ENCODE assay signal across 8 cellular contexts in the genomic region with DNA sequence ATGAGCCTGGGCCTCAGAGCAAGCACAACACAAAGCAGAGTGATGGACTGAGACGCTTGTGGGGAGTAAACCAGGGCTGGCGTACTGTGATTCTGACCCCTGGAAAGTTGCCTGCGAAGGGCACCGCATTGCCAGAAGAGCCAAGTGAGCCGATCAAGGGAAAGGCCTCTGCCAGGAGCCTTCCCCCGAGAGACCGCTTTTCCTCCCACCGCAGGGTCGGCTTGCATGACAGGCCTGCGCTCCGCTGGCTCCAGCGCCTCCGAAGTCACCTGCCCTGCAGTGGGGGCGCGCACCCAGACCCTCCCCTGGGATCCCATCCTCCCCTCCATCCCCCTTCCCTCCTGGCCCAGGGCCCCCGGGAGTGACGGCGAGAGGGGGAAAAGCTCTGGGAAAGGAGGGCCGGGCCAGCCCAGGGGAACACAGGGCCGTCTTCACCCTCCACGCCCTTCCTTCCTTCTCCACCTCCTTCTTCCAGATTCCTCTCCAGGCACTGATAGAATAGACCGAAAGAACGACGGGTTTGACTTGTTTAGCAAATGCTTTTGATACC.
DNase-seq lines count a peak whose midpoint lies in the region; ATAC-seq and TF ChIP-seq lines count a peak whose summit lies in the region.

No MANE protein-coding gene starts in this region.

- H4K20me1 ChIP-seq in OCI-LY1 (ENCODE audit: insufficient read depth, low read length): no peaks in the 10 kb centered on the region

- H3F3A ChIP-seq in OCI-LY1 (ENCODE audit: insufficient read depth, low read length): no peaks in the 10 kb centered on the region

- H3K4me3 ChIP-seq in OCI-LY1 (ENCODE audit: low read depth, low read length, poor library complexity, severe bottlenecking) (peak overlapping the region; percentile 47), duodenal mucosa (ENCODE audit: low read depth in 1 of 2, low read length in 2 of 2) (peak overlapping the region; percentile 72 to 81), mesodermal cell (ENCODE audit: extremely low read depth, insufficient read depth, low read length, poor library complexity, severe bottlenecking) (peak overlapping the region; percentile 25), vagina (peak overlapping the region; percentile 44 to 55)

- no peak for TF ChIP-seq POLR2A in vagina (IDR thresholded peaks at IDR 0.05)

- H3K9me2 ChIP-seq in OCI-LY1 (ENCODE audit: low read depth, low read length): no peaks in the 10 kb centered on the region

- peak overlapping the region; percentile 34; the same call in 1 of the 2 replicates for H3K9ac ChIP-seq in OCI-LY1 (ENCODE audit: low read length)
- H3K9ac ChIP-seq in duodenal mucosa (ENCODE audit: low read depth in 1 of 2, low read length in 2 of 2): peak overlapping the region; percentile 49 to 62

- H3K4me1 ChIP-seq in OCI-LY1 (ENCODE audit: insufficient read depth, low read length, severe bottlenecking) (peaks cover 10% of the 10 kb centered on the region), duodenal mucosa (ENCODE audit: control insufficient read depth in 1 of 2, insufficient read depth in 2 of 2, low read length in 2 of 2) (peaks cover 7 to 14% of the 10 kb centered on the region in 2 donors), mesodermal cell (ENCODE audit: control insufficient read depth, insufficient read depth, low read length, poor library complexity, severe bottlenecking) (peaks cover 9% of the 10 kb centered on the region), vagina (peaks cover 4% of the 10 kb centered on the region)

- intact Hi-C loops in vagina (cut with DNase I): loop anchor here (10.0 kb wide), 1 partner anchor 79 kb away; no protein-coding TSS in a partner anchor

- no peak overlapping the region for H3K27ac ChIP-seq in OCI-LY1 (ENCODE audit: low read depth, low read length, poor library complexity, severe bottlenecking)
- no peak overlapping the region for H3K27ac ChIP-seq in duodenal mucosa (ENCODE audit: low read depth, low read length)
- no peak overlapping the region for H3K27ac ChIP-seq in mesodermal cell (ENCODE audit: low read depth, low read length, severe bottlenecking)
- H3K27ac ChIP-seq in vagina: peak overlapping the region; percentile 82

- WGBS in mesodermal cell (ENCODE audit: insufficient coverage in 2 of 2), 2 experiments: 51 to 71% methylated on average over 10 to 13 of the region's 24 CpGs

- peak; percentile 6 to 14 for ATAC-seq in activated CD4-positive, CD25-positive, alpha-beta regulatory T cell treated with anti-CD3 and anti-CD28 coated beads, Interleukin-2, amount 50 U/mL, for 24 hours
- peak; percentile 32 for ATAC-seq in HG02852 (IDR thresholded peaks at IDR 0.05; ENCODE audit: unreplicated experiment)

- H3K27me3 ChIP-seq in OCI-LY1 (ENCODE audit: insufficient read depth, low read length) (no peaks in the 10 kb centered on the region), duodenal mucosa (ENCODE audit: control insufficient read depth in 1 of 2, insufficient read depth in 2 of 2, low read length in 2 of 2) (no peaks in the 10 kb centered on the region), vagina (no peaks in the 10 kb centered on the region)

- H2AFZ ChIP-seq in OCI-LY1 (ENCODE audit: low read length): no peak overlapping the region

- TF ChIP-seq CTCF in OCI-LY1 (IDR thresholded peaks at IDR 0.05; ENCODE audit: low read length) (no peak), vagina (IDR thresholded peaks at IDR 0.05) (no peak)

- peak overlapping the region; percentile 68 for H3K4me2 ChIP-seq in OCI-LY1 (ENCODE audit: low read length)

- no peak for DNase-seq in activated CD4-positive, CD25-positive, alpha-beta regulatory T cell treated with anti-CD3 and anti-CD28 coated beads, Interleukin-2, amount 50 U/mL, for 72 hours
- DNase-seq in vagina (ENCODE audit: extremely low spot score in 2 of 2) (peak; percentile 61 to 87), COLO829 (ENCODE audit: low spot score) (no peak)

- no peaks in the 10 kb centered on the region for H3K36me3 ChIP-seq in OCI-LY1 (ENCODE audit: insufficient read depth, low read length)
- no peaks in the 10 kb centered on the region for H3K36me3 ChIP-seq in duodenal mucosa (ENCODE audit: control insufficient read depth in 1 of 2, insufficient read depth in 2 of 2, low read length in 2 of 2)
- no peaks in the 10 kb centered on the region for H3K36me3 ChIP-seq in mesodermal cell (ENCODE audit: control insufficient read depth, insufficient read depth, low read length)
- H3K36me3 ChIP-seq in vagina: no peaks in the 10 kb centered on the region

- H3K9me3 ChIP-seq in OCI-LY1 (ENCODE audit: low read length): no peaks in the 10 kb centered on the region
- H3K9me3 ChIP-seq in duodenal mucosa (ENCODE audit: control insufficient read depth in 1 of 2, low read length in 2 of 2): no peaks in the 10 kb centered on the region
- H3K9me3 ChIP-seq in mesodermal cell (ENCODE audit: control insufficient read depth, low read length): no peaks in the 10 kb centered on the region
- no peaks in the 10 kb centered on the region for H3K9me3 ChIP-seq in vagina

- H3K79me2 ChIP-seq in OCI-LY1 (ENCODE audit: insufficient read depth, low read length): no peaks in the 10 kb centered on the region

Comparison
In these comparisons a context has a peak if more than half of its experiments do, and no peak if none do; other contexts are left out.
1. DNase-seq: peak in vagina (2 of 2); none in activated CD4-positive, CD25-positive, alpha-beta regulatory T cell treated with anti-CD3 and anti-CD28 coated beads, Interleukin-2, amount 50 U/mL, for 72 hours (single experiment) and COLO829 (single experiment).
2. H3K4me3 ChIP-seq: peak in every context shown above with its lines; median percentile 76 in duodenal mucosa; 50 in vagina; 47 in OCI-LY1; 25 in mesodermal cell.